19 cellular contexts compared by ENCODE assay signal in the genomic region with DNA sequence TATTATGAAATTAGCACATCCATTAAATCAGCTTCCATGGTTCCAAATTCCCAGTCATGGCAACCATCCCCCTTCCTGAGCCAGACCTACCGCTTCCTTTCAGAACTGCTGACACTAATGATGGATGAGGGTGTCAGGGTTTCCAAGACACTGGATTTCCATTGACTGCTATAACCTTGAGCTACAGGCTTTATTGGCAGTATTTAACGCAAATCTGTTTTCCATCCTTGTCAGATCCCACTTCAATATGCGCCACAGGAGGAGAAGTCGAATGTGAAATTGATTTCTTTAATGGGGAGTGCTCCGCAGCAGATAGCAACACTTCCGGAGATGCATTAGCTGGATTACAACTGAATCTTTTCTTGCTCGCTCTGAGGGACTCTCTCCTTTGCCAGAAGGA.
DNase-seq lines count a peak whose midpoint lies in the region; ATAC-seq and TF ChIP-seq lines count a peak whose summit lies in the region.
"Had no signal": no experiment of that assay in that cellular context is flagged by ENCODE, and none has a peak within 500 bp of the region (broad histone marks: within the 10 kb centered on the region; RNA-seq: fewer than 3 reads in every experiment).

No MANE protein-coding gene starts in this region.

- peaks cover 3% of the 10 kb centered on the region for H3K9me3 Mint-ChIP-seq in neural crest cell
- H3K9me3 Mint-ChIP-seq: CD8-positive, alpha-beta T cell had no signal

- no peaks in the 10 kb centered on the region for H3K27me3 Mint-ChIP-seq in neural crest cell (ENCODE audit: low read depth)

- ATAC-seq in HG03460 (IDR thresholded peaks at IDR 0.05; ENCODE audit: unreplicated experiment), result no peak
- ATAC-seq: CD8-positive, alpha-beta T cell; GM12878 had no signal

- peak overlapping the region; percentile 3 for H3K4me3 Mint-ChIP-seq in neural crest cell
- H3K4me3 Mint-ChIP-seq: B cell; CD4-positive, CD25-positive, alpha-beta regulatory T cell; CD8-positive, alpha-beta T cell had no signal

- DNase-seq in ELF-1 (ENCODE audit: low read depth, low spot score) (peak; percentile 48), SK-N-DZ (ENCODE audit: low spot score) (peak; percentile 62), medulla oblongata (ENCODE audit: extremely low spot score) (peak; percentile 50), neural crest cell (ENCODE audit: low read depth, low spot score) (no peak), NCI-H1048 (lab: John Stamatoyannopoulos, UW) (no peak), cerebellar nuclear complex (lab: John Stamatoyannopoulos, UW) (no peak), NCI-H1105 treated with DMSO at 0.1 percent for 48 hours (lab: John Stamatoyannopoulos, UW) (no peak)
- DNase-seq: Caco-2; CD4-positive, CD25-positive, alpha-beta regulatory T cell; CD8-positive, alpha-beta T cell; DMS153; DND-41; GDM1; GM23248; H7; HCEC 1CT had no signal

- H3K27ac Mint-ChIP-seq in neural crest cell (ENCODE audit: unreplicated experiment), result peak overlapping the region; percentile 32
- H3K27ac Mint-ChIP-seq: B cell; CD4-positive, CD25-positive, alpha-beta regulatory T cell; CD8-positive, alpha-beta T cell had no signal

- TF ChIP-seq CTCF in neural crest cell (conservative IDR thresholded peaks at IDR 0.05), result no peak

- H3K4me1 Mint-ChIP-seq in neural crest cell, result peaks cover 44% of the 10 kb centered on the region
- H3K4me1 Mint-ChIP-seq: B cell; CD4-positive, CD25-positive, alpha-beta regulatory T cell had no signal

- no peaks in the 10 kb centered on the region for H3K36me3 Mint-ChIP-seq in neural crest cell (ENCODE audit: low read depth)
- H3K36me3 Mint-ChIP-seq: CD4-positive, CD25-positive, alpha-beta regulatory T cell; CD8-positive, alpha-beta T cell had no signal

Comparison
In these comparisons a context has a peak if more than half of its experiments do, and no peak if none do; other contexts are left out.
1. DNase-seq: peak in ELF-1 (single experiment), SK-N-DZ (single experiment) and medulla oblongata (single experiment); none in neural crest cell (single experiment), NCI-H1048 (single experiment), cerebellar nuclear complex (0 of 2) and NCI-H1105 treated with DMSO at 0.1 percent for 48 hours (single experiment).